Comparison of ENCODE assay signal across 12 cellular contexts in the genomic region with DNA sequence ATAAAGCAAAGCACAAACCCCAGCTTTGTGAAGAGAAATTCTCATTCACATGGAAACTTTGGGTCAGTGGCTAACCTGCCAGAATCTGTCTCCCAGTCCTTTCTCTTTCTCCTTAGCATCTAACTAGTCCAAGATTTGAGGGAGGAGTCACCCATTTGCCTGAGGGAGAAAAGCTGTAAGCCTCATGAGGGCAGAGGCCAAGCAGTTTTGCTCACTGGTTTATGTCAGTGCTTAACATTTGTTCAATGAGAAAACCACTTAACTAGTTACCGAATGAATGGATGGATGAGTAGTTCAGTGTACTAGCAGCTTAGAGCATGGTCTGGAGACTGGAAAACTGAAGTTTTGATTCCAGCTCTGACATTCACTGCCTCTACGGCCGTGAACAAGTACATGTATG. TPM values are rescaled to one million over a fixed set of nuclear protein-coding genes. Genes with fewer than 3 reads are reported as not detected.
A peak's percentile ranks its signal among the peaks of the same experiment; 100 is the strongest.
DNase-seq lines count a peak whose midpoint lies in the region; ATAC-seq and TF ChIP-seq lines count a peak whose summit lies in the region.
"Had no signal": no experiment of that assay in that cellular context is flagged by ENCODE, and none has a peak within 500 bp of the region (broad histone marks: within the 10 kb centered on the region; RNA-seq: fewer than 3 reads in every experiment).

No MANE protein-coding gene starts in this region.

- no peak overlapping the region for H2BK5ac ChIP-seq in neuronal stem cell (ENCODE audit: low read length)

- H3K4me2 ChIP-seq in OCI-LY3 (ENCODE audit: low read length): peak overlapping the region; percentile 99
- H3K4me2 ChIP-seq in smooth muscle cell: no peak overlapping the region
- H3K4me2 ChIP-seq in neuronal stem cell (ENCODE audit: insufficient read depth, low read length, poor library complexity, severe bottlenecking): no peak overlapping the region

- intact Hi-C loops in activated CD4-positive, alpha-beta T cell treated with anti-CD3 and anti-CD28 coated beads for 36 hours (cut with DNase I, micrococcal nuclease): loop anchor here (2.0 kb wide), 5 partner anchors 31 to 189 kb away; partner anchors contain the start of gene ADAM19 (in 1 of the 2)

- no peaks in the 10 kb centered on the region for H3K9me3 Mint-ChIP-seq in activated CD4-positive, alpha-beta T cell treated with anti-CD3 and anti-CD28 coated beads for 36 hours (ENCODE audit: low read depth)

- H3K9ac ChIP-seq in OCI-LY3 (ENCODE audit: low read length) (peak overlapping the region; percentile 69), smooth muscle cell (ENCODE audit: low read depth) (no peak overlapping the region), neuronal stem cell (ENCODE audit: low read depth, low read length, poor library complexity) (no peak overlapping the region)

- no peak overlapping the region for H3K14ac ChIP-seq in neuronal stem cell (ENCODE audit: low read length)

- H3K27ac ChIP-seq in OCI-LY3 (ENCODE audit: low read length) (peak overlapping the region; percentile 94), smooth muscle cell (ENCODE audit: low read depth) (peak overlapping the region; percentile 22), caudate nucleus (ENCODE audit: low read depth, low read length) (no peak overlapping the region), neuronal stem cell (replicated peaks; ENCODE audit: low read length) (no peak overlapping the region)
- peak overlapping the region; percentile 80 for H3K27ac ChIP-seq in effector memory CD4-positive, alpha-beta T cell (ENCODE audit: insufficient read depth, low read length, poor library complexity, severe bottlenecking)

- H4K20me1 ChIP-seq in OCI-LY3 (ENCODE audit: insufficient read depth, low read length): peaks cover 14% of the 10 kb centered on the region; the same call in 1 of the 2 replicates
- H4K20me1 ChIP-seq in smooth muscle cell (ENCODE audit: low read depth): peaks cover 95% of the 10 kb centered on the region

- H4K8ac ChIP-seq in neuronal stem cell (ENCODE audit: low read depth, low read length): no peak overlapping the region

- H3K36me3 ChIP-seq in OCI-LY3 (replicated peaks; ENCODE audit: low read depth, low read length) (peaks cover 26% of the 10 kb centered on the region), smooth muscle cell (ENCODE audit: low read depth) (no peaks in the 10 kb centered on the region), neuronal stem cell (replicated peaks in 1 of 2; ENCODE audit: control insufficient read depth in 2 of 2, insufficient read depth in 2 of 2, low read length in 2 of 2) (peaks cover 0 to 2% of the 10 kb centered on the region in 2 donors)
- peaks cover 12% of the 10 kb centered on the region for H3K36me3 ChIP-seq in effector memory CD4-positive, alpha-beta T cell (ENCODE audit: control insufficient read depth, insufficient read depth, low read length)

- POLR2A ChIA-PET in activated CD4-positive, alpha-beta T cell treated with anti-CD3 and anti-CD28 coated beads for 36 hours (lab: Charles Lee): interaction anchor here (1.2 kb wide), 1 partner anchor 195 kb away, joined by 4 read pairs; no protein-coding TSS in a partner anchor

- WGBS in smooth muscle cell (ENCODE audit: low lambda C conversion rate): 83% methylated on average over 3 of the region's 3 CpGs
- no CpG with 5 or more reads among the region's 3 CpGs for WGBS in neuronal stem cell (ENCODE audit: extremely low coverage in 2 of 2, insufficient read length in 2 of 2, insufficient replicate concordance in 1 of 2), 2 donors

- H3K79me1 ChIP-seq in neuronal stem cell (ENCODE audit: low read depth, low read length): no peaks in the 10 kb centered on the region

- peaks cover 25% of the 10 kb centered on the region for H3K36me3 Mint-ChIP-seq in activated CD4-positive, alpha-beta T cell treated with anti-CD3 and anti-CD28 coated beads for 36 hours (ENCODE audit: low read depth)

- H3K23ac ChIP-seq in neuronal stem cell (ENCODE audit: low read depth, low read length, poor library complexity): no peak overlapping the region

- no peak overlapping the region for H2BK12ac ChIP-seq in neuronal stem cell (ENCODE audit: low read length)

- ATAC-seq in activated CD4-positive, alpha-beta T cell treated with anti-CD3 and anti-CD28 coated beads for 36 hours: peak; percentile 24
- no peak for ATAC-seq in GM19395 (IDR thresholded peaks at IDR 0.05; ENCODE audit: unreplicated experiment)

- H3K9me3 ChIP-seq in OCI-LY3 (ENCODE audit: insufficient read depth, low read length) (no peaks in the 10 kb centered on the region), smooth muscle cell (replicated peaks; ENCODE audit: low read depth) (no peaks in the 10 kb centered on the region), neuronal stem cell (replicated peaks in 1 of 2; ENCODE audit: control insufficient read depth in 2 of 2, insufficient read depth in 1 of 2, low read depth in 1 of 2, low read length in 2 of 2) (no peaks in the 10 kb centered on the region)
- H3K9me3 ChIP-seq in effector memory CD4-positive, alpha-beta T cell (ENCODE audit: control insufficient read depth, low read length): no peaks in the 10 kb centered on the region

- no peak for TF ChIP-seq CTCF in OCI-LY3 (IDR thresholded peaks at IDR 0.05; ENCODE audit: low read depth, low read length)
- no peak for TF ChIP-seq CTCF in smooth muscle cell (IDR thresholded peaks at IDR 0.05; ENCODE audit: borderline replicate concordance, insufficient read depth, poor library complexity, severe bottlenecking)

- H4K91ac ChIP-seq in neuronal stem cell (ENCODE audit: low read depth, low read length, poor library complexity): no peak overlapping the region

- CTCF ChIA-PET in activated CD4-positive, alpha-beta T cell treated with anti-CD3 and anti-CD28 coated beads for 36 hours (lab: Charles Lee): interaction anchor here (0.7 to 2.5 kb wide), 5 partner anchors 21 to 211 kb away, joined by 3 to 9 read pairs (median 4); partner anchors contain the start of gene LSM11

- no peaks in the 10 kb centered on the region for H3K27me3 Mint-ChIP-seq in activated CD4-positive, alpha-beta T cell treated with anti-CD3 and anti-CD28 coated beads for 36 hours

- H3K27me3 ChIP-seq in OCI-LY3 (ENCODE audit: low read depth, low read length) (no peaks in the 10 kb centered on the region), smooth muscle cell (ENCODE audit: low read depth) (no peaks in the 10 kb centered on the region), neuronal stem cell (ENCODE audit: control insufficient read depth in 3 of 3, insufficient read depth in 3 of 3, low read depth in 1 of 3, low read length in 3 of 3) (no peaks in the 10 kb centered on the region)
- H3K27me3 ChIP-seq in effector memory CD4-positive, alpha-beta T cell (replicated peaks; ENCODE audit: control insufficient read depth, insufficient read depth, low read length, poor library complexity, severe bottlenecking): no peaks in the 10 kb centered on the region

- no peak overlapping the region for H2BK15ac ChIP-seq in neuronal stem cell (ENCODE audit: low read length)

- H3K4ac ChIP-seq in neuronal stem cell (ENCODE audit: low read length): no peak overlapping the region

- DNase-seq in activated CD4-positive, alpha-beta T cell treated with anti-CD3 and anti-CD28 coated beads for 36 hours: no peak
- DNase-seq in activated CD4-positive, alpha-beta T cell treated with anti-CD3 and anti-CD28 coated beads, Interleukin-2, amount 50 U/mL, for 48 hours: no peak
- no peak for DNase-seq in effector memory CD4-positive, alpha-beta T cell
- DNase-seq in smooth muscle cell (lab: John Stamatoyannopoulos, UW; ENCODE audit: unreplicated experiment): no peak
- no peak for DNase-seq in caudate nucleus (lab: John Stamatoyannopoulos, UW)
- no peak for DNase-seq in neuronal stem cell (ENCODE audit: low spot score)
- DNase-seq: NCI-H1694 treated with DMSO at 0.1 percent for 48 hours, NCI-H69, Right ventricle myocardium superior, substantia nigra had no signal

- H3K4me3 Mint-ChIP-seq in activated CD4-positive, alpha-beta T cell treated with anti-CD3 and anti-CD28 coated beads for 36 hours: no peak overlapping the region

- H3K79me2 ChIP-seq in OCI-LY3 (ENCODE audit: low read length) (peaks cover 71% of the 10 kb centered on the region), smooth muscle cell (ENCODE audit: low read depth) (peaks cover 87% of the 10 kb centered on the region)

- H3F3A ChIP-seq in smooth muscle cell (ENCODE audit: low read depth): peaks cover 12% of the 10 kb centered on the region

- peaks cover 57% of the 10 kb centered on the region for H3K4me1 ChIP-seq in OCI-LY3 (ENCODE audit: low read length)
- peaks cover 68% of the 10 kb centered on the region for H3K4me1 ChIP-seq in effector memory CD4-positive, alpha-beta T cell (ENCODE audit: control insufficient read depth, insufficient read depth, low read length, poor library complexity, severe bottlenecking)
- peaks cover 19% of the 10 kb centered on the region for H3K4me1 ChIP-seq in smooth muscle cell (ENCODE audit: low read depth)
- H3K4me1 ChIP-seq in neuronal stem cell (ENCODE audit: control insufficient read depth in 2 of 2, insufficient read depth in 1 of 2, low read depth in 1 of 2, low read length in 2 of 2): peaks cover 15 to 17% of the 10 kb centered on the region in 2 donors

- peak overlapping the region; percentile 76; the same call in 1 of the 2 replicates for H3K4me3 ChIP-seq in OCI-LY3 (ENCODE audit: low read length)
- no peak overlapping the region for H3K4me3 ChIP-seq in effector memory CD4-positive, alpha-beta T cell (ENCODE audit: insufficient read depth, low read depth, low read length, poor library complexity, severe bottlenecking)
- H3K4me3 ChIP-seq in smooth muscle cell: no peak overlapping the region
- H3K4me3 ChIP-seq in neuronal stem cell (ENCODE audit: low read length in 2 of 2): no peak overlapping the region

- H2BK120ac ChIP-seq in neuronal stem cell (ENCODE audit: low read depth, low read length): no peak overlapping the region

- H3K4me1 Mint-ChIP-seq in activated CD4-positive, alpha-beta T cell treated with anti-CD3 and anti-CD28 coated beads for 36 hours: peaks cover 70% of the 10 kb centered on the region

- peak overlapping the region; percentile 79 for H3K27ac Mint-ChIP-seq in activated CD4-positive, alpha-beta T cell treated with anti-CD3 and anti-CD28 coated beads for 36 hours

- no peak overlapping the region for H2AFZ ChIP-seq in OCI-LY3 (ENCODE audit: low read depth, low read length)
- H2AFZ ChIP-seq in smooth muscle cell (ENCODE audit: low read depth): no peak overlapping the region
- no peak overlapping the region for H2AFZ ChIP-seq in neuronal stem cell (ENCODE audit: low read length)

- H3K18ac ChIP-seq in neuronal stem cell (ENCODE audit: low read length): no peak overlapping the region

- H2AK5ac ChIP-seq in neuronal stem cell (ENCODE audit: low read depth, low read length): no peak overlapping the region

RNA-seq across cellular contexts. Expression of gene ADAM19, which starts 36.0 kb away (rescaled TPM):
- total RNA-seq in activated CD4-positive, alpha-beta T cell treated with anti-CD3 and anti-CD28 coated beads for 36 hours: 10 to 100 TPM; 63.6 to 69.5 TPM
- total RNA-seq in smooth muscle cell: 112 and 117 TPM in 2 replicates
- polyA plus RNA-seq in smooth muscle cell: 62.2 and 62.6 TPM in 2 replicates
- 13.3 TPM for polyA plus RNA-seq in neuronal stem cell (2013, experiment 1 of 2)
- 13.9 TPM for polyA plus RNA-seq in neuronal stem cell (2013, experiment 2 of 2)

Comparison
In these comparisons a context has a peak if more than half of its experiments do, and no peak if none do; other contexts are left out.
1. H3K27ac ChIP-seq: peak in OCI-LY3 (single experiment), effector memory CD4-positive, alpha-beta T cell (single experiment) and smooth muscle cell (single experiment); none in caudate nucleus (single experiment) and neuronal stem cell (single experiment).